ENCODE assay signal across 7 cellular contexts in the genomic region with DNA sequence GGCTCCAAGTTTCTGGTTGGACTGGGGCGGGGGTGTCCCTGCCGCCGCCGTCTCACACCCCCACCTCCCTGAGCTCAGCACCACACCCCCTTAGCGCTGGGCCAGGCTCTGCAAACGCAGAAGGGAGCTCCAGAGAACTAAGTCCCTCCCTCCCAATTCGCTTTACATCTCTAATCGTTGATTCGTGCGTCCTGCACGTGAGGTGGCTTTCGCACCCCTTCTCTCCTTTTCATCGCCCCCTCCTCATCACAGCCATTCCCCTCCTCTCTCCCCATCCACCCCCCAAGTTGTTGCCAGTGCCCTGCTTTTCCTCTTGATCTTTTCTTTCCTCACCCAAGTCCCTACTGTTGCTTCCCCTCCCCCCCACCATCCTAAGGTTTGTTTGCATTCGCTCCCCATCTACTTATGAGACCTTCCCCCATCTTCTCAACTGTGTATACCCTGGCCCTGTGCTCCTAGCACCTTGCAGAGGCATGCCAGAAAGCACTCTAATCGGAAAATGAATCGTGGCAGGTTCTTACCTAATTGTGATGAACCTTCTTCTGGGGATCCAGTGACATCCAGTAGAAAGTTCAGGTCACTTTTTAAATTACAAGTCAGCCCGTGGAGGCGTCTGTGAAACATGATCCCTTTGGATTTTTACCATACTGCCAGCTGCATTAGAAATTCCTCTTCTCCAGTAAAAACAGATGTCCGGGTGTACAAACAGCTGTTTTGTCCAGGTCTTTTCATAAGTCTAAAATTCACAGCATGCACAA. TPM values are rescaled to one million over a fixed set of nuclear protein-coding genes. Genes with fewer than 3 reads are reported as not detected.
DNase-seq lines count a peak whose midpoint lies in the region; ATAC-seq, FAIRE-seq and TF ChIP-seq lines count a peak whose summit lies in the region.

No MANE protein-coding gene starts in this region.

- peaks cover 56% of the 10 kb centered on the region for H3K4me1 Mint-ChIP-seq in neural crest cell

- peak overlapping the region; percentile 77 for H3K4me3 ChIP-seq in GM06990 (replicated peaks; ENCODE audit: low read depth, low read length)
- peak overlapping the region; percentile 69 for H3K4me3 ChIP-seq in KMS-11 (IDR thresholded peaks at IDR 0.05; ENCODE audit: insufficient read depth, low read depth, low read length)
- H3K4me3 ChIP-seq in SK-N-SH (ENCODE audit: low read depth in 2 of 2, low read length in 1 of 2) = peak overlapping the region; percentile 91 to 94
- peak overlapping the region; percentile 83 for H3K4me3 ChIP-seq in epithelial cell of proximal tubule (ENCODE audit: low read depth, low read length)

- 0 out of 2 replicates have a peak overlapping the region, but pooled peaks have one; percentile 12 for H3K27ac ChIP-seq in KMS-11
- peak overlapping the region; percentile 40 to 75 for H3K27ac ChIP-seq in SK-N-SH (ENCODE audit: low read depth in 2 of 2, low read length in 1 of 2)

- peaks cover 38% of the 10 kb centered on the region for H3K79me2 ChIP-seq in KMS-11 (ENCODE audit: insufficient read depth, low read depth)
- H3K79me2 ChIP-seq in SK-N-SH (ENCODE audit: insufficient read depth) = peaks cover 39% of the 10 kb centered on the region

- no peaks in the 10 kb centered on the region for H3K9me2 ChIP-seq in SK-N-SH

- ATAC-seq in GM18907 (IDR thresholded peaks at IDR 0.05; ENCODE audit: unreplicated experiment) = no peak

- peaks cover 3% of the 10 kb centered on the region for H3F3A ChIP-seq in SK-N-SH (replicated peaks; ENCODE audit: insufficient read depth)

- H3K27me3 ChIP-seq in GM06990 (replicated peaks; ENCODE audit: control insufficient read depth, insufficient read depth, low read length) = no peaks in the 10 kb centered on the region
- H3K27me3 ChIP-seq in KMS-11 (ENCODE audit: insufficient read depth, low read depth) = no peaks in the 10 kb centered on the region
- no peaks in the 10 kb centered on the region for H3K27me3 ChIP-seq in SK-N-SH (ENCODE audit: insufficient read depth)

- 2% methylated on average over 19 of the region's 19 CpGs for WGBS in SK-N-SH (ENCODE audit: low lambda C conversion rate)

- H2AFZ ChIP-seq in KMS-11 (ENCODE audit: low read depth) = peak overlapping the region; percentile 91
- peak overlapping the region; percentile 81 for H2AFZ ChIP-seq in SK-N-SH (ENCODE audit: low read depth)

- DNase-seq in GM06990 (ENCODE audit: extremely low read depth, insufficient read length) (no peak), SK-N-SH (no peak), epithelial cell of proximal tubule (ENCODE audit: low read depth) (no peak), neural crest cell (ENCODE audit: low read depth, low spot score) (no peak), D721Med (ENCODE audit: insufficient read length, low spot score) (no peak)

- no peaks in the 10 kb centered on the region for H3K27me3 Mint-ChIP-seq in neural crest cell (ENCODE audit: low read depth)

- CTCF ChIA-PET in SK-N-SH (lab: Yijun Ruan, JAX) = interaction anchor here (0.5 to 4.0 kb wide), 8 partner anchors 11 to 353 kb away, joined by 3 to 53 read pairs (median 6); no protein-coding TSS in a partner anchor

- H3K4me1 ChIP-seq in KMS-11 (ENCODE audit: low read depth, poor library complexity, severe bottlenecking) (peaks cover 39% of the 10 kb centered on the region), SK-N-SH (ENCODE audit: control insufficient read depth in 1 of 2, insufficient read depth in 2 of 2, low read depth in 1 of 2, low read length in 1 of 2) (peaks cover 14 to 16% of the 10 kb centered on the region in 2 experiments; a peak in 3 of 4 replicates)

- H3K4me2 ChIP-seq in KMS-11 = peak overlapping the region; percentile 89
- peak overlapping the region; percentile 83 for H3K4me2 ChIP-seq in SK-N-SH

- H3K4me3 Mint-ChIP-seq in neural crest cell = peak overlapping the region; percentile 93

- TF ChIP-seq RAD21 in SK-N-SH (IDR thresholded peaks at IDR 0.05; ENCODE audit: low read length) = no peak

- POLR2A ChIA-PET in SK-N-SH (lab: Yijun Ruan, JAX) = interaction anchor here (1.6 kb wide), 1 partner anchor 373 kb away, joined by 5 read pairs; a partner anchor contains a TSS

- no peaks in the 10 kb centered on the region for H3K9me3 Mint-ChIP-seq in neural crest cell

- H3K36me3 ChIP-seq in GM06990 (ENCODE audit: control insufficient read depth, insufficient read depth, low read length) = no peaks in the 10 kb centered on the region
- no peaks in the 10 kb centered on the region for H3K36me3 ChIP-seq in KMS-11 (ENCODE audit: insufficient read depth)
- no peaks in the 10 kb centered on the region for H3K36me3 ChIP-seq in SK-N-SH (replicated peaks in 1 of 2; ENCODE audit: control insufficient read depth in 1 of 2, insufficient read depth in 2 of 2, low read length in 1 of 2)

- TF ChIP-seq CTCF in GM06990 (IDR thresholded peaks at IDR 0.05; ENCODE audit: insufficient read depth, low read length, poor library complexity, severe bottlenecking) = no peak
- TF ChIP-seq CTCF in KMS-11 (conservative IDR thresholded peaks at IDR 0.05; ENCODE audit: low read depth, low read length) = no peak
- no peak for TF ChIP-seq CTCF in SK-N-SH (IDR thresholded peaks at IDR 0.05)
- no peak for TF ChIP-seq CTCF in epithelial cell of proximal tubule (conservative IDR thresholded peaks at IDR 0.05; ENCODE audit: low read depth, low read length)
- TF ChIP-seq CTCF in neural crest cell (conservative IDR thresholded peaks at IDR 0.05) = no peak
- no peak for TF ChIP-seq CTCF in D721Med (IDR thresholded peaks at IDR 0.05; ENCODE audit: insufficient read depth, missing control alignments)

- H3K9ac ChIP-seq in KMS-11 (peak overlapping the region; percentile 96), SK-N-SH (peak overlapping the region; percentile 64; the same call in 1 of the 2 replicates)

- H3K36me3 Mint-ChIP-seq in neural crest cell (ENCODE audit: low read depth) = no peaks in the 10 kb centered on the region

- H4K20me1 ChIP-seq in KMS-11 (ENCODE audit: insufficient read depth) (peaks cover 31% of the 10 kb centered on the region), SK-N-SH (ENCODE audit: insufficient read depth) (peaks cover 31% of the 10 kb centered on the region)

- FAIRE-seq in D721Med (lab: Jason Lieb, UNC) = no peak

- no peak; a peak in 2 of 4 replicates for TF ChIP-seq EP300 in SK-N-SH (IDR thresholded peaks at IDR 0.05; ENCODE audit: borderline replicate concordance in 1 of 2, low read depth in 1 of 2, low read length in 1 of 2)

- H3K27ac Mint-ChIP-seq in neural crest cell (ENCODE audit: unreplicated experiment) = peak overlapping the region; percentile 88

- H3K9me3 ChIP-seq in SK-N-SH = no peaks in the 10 kb centered on the region

TF ChIP-seq in SK-N-SH, 30 proteins besides CTCF, POLR2A, EP300 and RAD21 (continues in another document):
- TF ChIP-seq GABPA (IDR thresholded peaks at IDR 0.05; ENCODE audit: low read depth) (no peak), TAF1 (IDR thresholded peaks at IDR 0.05; ENCODE audit: borderline replicate concordance, low read depth, low read length) (no peak), YY1 (IDR thresholded peaks at IDR 0.05; ENCODE audit: low read depth) (no peak), RCOR1 (IDR thresholded peaks at IDR 0.05; ENCODE audit: low read length) (0 out of 2 replicates have a peak, but pooled peaks have one; percentile 21), JUND (IDR thresholded peaks at IDR 0.05) (no peak), FOXJ3 (CRISPR knock-in tag; IDR thresholded peaks at IDR 0.05) (no peak), FOSL2 (IDR thresholded peaks at IDR 0.05; ENCODE audit: borderline replicate concordance, low read depth) (no peak), NFIC (IDR thresholded peaks at IDR 0.05; ENCODE audit: borderline replicate concordance) (0 out of 2 replicates have a peak, but pooled peaks have one; percentile 30), RFX5 (IDR thresholded peaks at IDR 0.05; ENCODE audit: low read length) (no peak; the same call in 1 of the 2 replicates), FOXM1 (IDR thresholded peaks at IDR 0.05; ENCODE audit: low read depth) (no peak), POLR2AphosphoS5 (IDR thresholded peaks at IDR 0.05; ENCODE audit: low read depth, low read length) (peak; percentile 25; the same call in 1 of the 2 replicates), TEAD4 (IDR thresholded peaks at IDR 0.05; ENCODE audit: borderline replicate concordance, insufficient read depth) (no peak), CHD2 (IDR thresholded peaks at IDR 0.05; ENCODE audit: low read length, partially characterized antibody) (peak; percentile 75)
- TF ChIP-seq, protein P1, sequence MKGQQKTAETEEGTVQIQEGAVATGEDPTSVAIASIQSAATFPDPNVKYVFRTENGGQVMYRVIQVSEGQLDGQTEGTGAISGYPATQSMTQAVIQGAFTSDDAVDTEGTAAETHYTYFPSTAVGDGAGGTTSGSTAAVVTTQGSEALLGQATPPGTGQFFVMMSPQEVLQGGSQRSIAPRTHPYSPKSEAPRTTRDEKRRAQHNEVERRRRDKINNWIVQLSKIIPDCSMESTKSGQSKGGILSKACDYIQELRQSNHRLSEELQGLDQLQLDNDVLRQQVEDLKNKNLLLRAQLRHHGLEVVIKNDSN (IDR thresholded peaks at IDR 0.05; ENCODE audit: borderline replicate concordance, low read depth) = peak; percentile 41; the same call in 1 of the 2 replicates
- TF ChIP-seq, protein P2, sequence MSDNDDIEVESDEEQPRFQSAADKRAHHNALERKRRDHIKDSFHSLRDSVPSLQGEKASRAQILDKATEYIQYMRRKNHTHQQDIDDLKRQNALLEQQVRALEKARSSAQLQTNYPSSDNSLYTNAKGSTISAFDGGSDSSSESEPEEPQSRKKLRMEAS (IDR thresholded peaks at IDR 0.05; ENCODE audit: low read depth) = no peak; the same call in none of the 2 replicates

RNA-seq across cellular contexts. Expression of a gene that starts 0.6 kb away (rescaled TPM):
- 30.5 and 55.8 TPM in 2 replicates for polyA plus RNA-seq in SK-N-SH (2012; rRNA removed)
- polyA plus RNA-seq in SK-N-SH (2012; cell fraction: cytosol; rRNA removed) = 45.9 and 61.3 TPM in 2 replicates
- 86.6 and 146 TPM in 2 replicates for polyA plus RNA-seq in SK-N-SH (2012; cell fraction: nucleus; rRNA removed)
- 77.5 and 79.2 TPM in 2 replicates for total RNA-seq in epithelial cell of proximal tubule
- total RNA-seq in neural crest cell = 72.9 and 79.3 TPM in 2 replicates
